ENCODE assay signal across 27 cellular contexts in the genomic region with DNA sequence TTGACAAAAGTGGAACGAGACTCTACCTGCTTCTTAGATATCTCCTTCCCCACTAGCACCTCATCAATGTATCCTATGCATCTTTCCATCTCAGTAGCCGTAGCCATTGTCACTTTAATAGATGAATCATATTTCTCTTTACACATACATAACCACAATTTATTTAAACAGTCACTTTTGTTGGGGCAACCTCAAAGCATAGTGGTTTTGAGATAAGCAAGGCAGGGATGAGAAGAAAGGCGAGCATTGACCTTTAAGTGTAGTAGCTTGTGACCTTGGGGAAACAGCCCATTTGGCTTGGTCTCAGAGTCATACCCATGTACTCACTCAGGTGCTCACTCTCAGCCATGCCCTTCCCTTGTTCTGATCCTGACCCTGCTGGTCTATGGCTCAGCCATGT.
"Had no signal": no experiment of that assay in that cellular context is flagged by ENCODE, and none has a peak within 500 bp of the region (broad histone marks: within the 10 kb centered on the region; RNA-seq: fewer than 3 reads in every experiment).

No MANE protein-coding gene starts in this region.

- H3K36me3 ChIP-seq: colonic mucosa, esophagus muscularis mucosa, esophagus squamous epithelium, gastrocnemius medialis, gastroesophageal sphincter, heart left ventricle, heart right ventricle had no signal

- DNase-seq: colonic mucosa; cortex of kidney; dermis blood vessel endothelial cell; dorsolateral prefrontal cortex; effector CD4-positive, alpha-beta T cell; effector CD8-positive, alpha-beta T cell; effector memory CD4-positive, alpha-beta T cell; effector memory CD8-positive, alpha-beta T cell; endodermal cell; erythroblast; esophagus squamous epithelium; foreskin fibroblast; foreskin keratinocyte; foreskin melanocyte; gastrocnemius medialis; glutamatergic neuron; heart left ventricle; heart right ventricle had no signal

- H3K27me3 ChIP-seq: colonic mucosa had no signal

- H3K4me1 ChIP-seq: colonic mucosa, esophagus muscularis mucosa, esophagus squamous epithelium, foreskin keratinocyte, gastrocnemius medialis, gastroesophageal sphincter, heart left ventricle, heart right ventricle had no signal

- ATAC-seq: effector memory CD8-positive, alpha-beta T cell; esophagus mucosa; foreskin keratinocyte; gastrocnemius medialis; gastroesophageal sphincter; heart left ventricle; heart right ventricle had no signal

- H3K4me3 ChIP-seq: colonic mucosa, coronary artery, dorsolateral prefrontal cortex, esophagus muscularis mucosa, esophagus squamous epithelium, gastrocnemius medialis, gastroesophageal sphincter, heart left ventricle, heart right ventricle had no signal

- H3K9me3 ChIP-seq: colonic mucosa, esophagus muscularis mucosa, esophagus squamous epithelium, gastrocnemius medialis, gastroesophageal sphincter had no signal

- H3K27ac ChIP-seq: colonic mucosa, coronary artery, dorsolateral prefrontal cortex, epithelial cell of prostate, esophagus muscularis mucosa, esophagus squamous epithelium, foreskin keratinocyte, gastrocnemius medialis, gastroesophageal sphincter, heart left ventricle, heart right ventricle had no signal

- FAIRE-seq: colon, endometrium, endothelial cell of umbilical vein, frontal cortex had no signal
